Comparison of ENCODE assay signal across 14 cellular contexts in genomic region chr17:61450641-61451537, GRCh38. TPM values are rescaled to one million over a fixed set of nuclear protein-coding genes. Genes with fewer than 3 reads are reported as not detected.
DNase-seq lines count a peak whose midpoint lies in the region; ATAC-seq and TF ChIP-seq lines count a peak whose summit lies in the region.
"Had no signal": no experiment of that assay in that cellular context is flagged by ENCODE, and none has a peak within 500 bp of the region (broad histone marks: within the 10 kb centered on the region; RNA-seq: fewer than 3 reads in every experiment).

No MANE protein-coding gene starts in this region.

- H3K4me1 ChIP-seq in fibroblast of lung (ENCODE audit: control insufficient read depth, extremely low read depth, insufficient read depth, low read length) (peaks cover 11% of the 10 kb centered on the region), osteoblast (ENCODE audit: insufficient read depth, low read length) (no peaks in the 10 kb centered on the region)

- intact Hi-C loops in lower leg skin (cut with DNase I; ENCODE audit: low total_unique reads), result no loop called here

- DNase-seq in GM12864 (ENCODE audit: low read depth) (no peak), HuH-7 (ENCODE audit: low spot score) (peak; percentile 59), fibroblast of lung (ENCODE audit: low read depth in 2 of 2) (no peak), osteoblast (ENCODE audit: insufficient read length, low spot score, missing footprints) (peak; percentile 86), DMS153 treated with DMSO at 0.1 percent for 48 hours (lab: John Stamatoyannopoulos, UW; ENCODE audit: unreplicated experiment) (no peak), GOT3 (lab: John Stamatoyannopoulos, UW) (no peak), lower leg skin (ENCODE audit: low spot score in 2 of 2) (no peak)
- DNase-seq: body of pancreas, midbrain, NCI-H1417 treated with DMSO at 0.1 percent for 48 hours, NCI-H526 treated with DMSO at 0.1 percent for 48 hours had no signal

- peaks cover 5% of the 10 kb centered on the region for H3K36me3 ChIP-seq in fibroblast of lung (ENCODE audit: control insufficient read depth, insufficient read depth, low read length)
- no peaks in the 10 kb centered on the region for H3K36me3 ChIP-seq in osteoblast (ENCODE audit: insufficient read depth, low read length)

- peak overlapping the region; percentile 83 for H3K9ac ChIP-seq in fibroblast of lung (ENCODE audit: insufficient read depth, low read length)

- no peak overlapping the region for H3K4me3 ChIP-seq in GM12864 (ENCODE audit: low read depth, low read length)
- peak overlapping the region in 1 of 4 experiments; percentile 91 for H3K4me3 ChIP-seq in fibroblast of lung (replicated peaks in 1 of 4; ENCODE audit: control extremely low read depth in 1 of 4, insufficient read depth in 1 of 4, low read depth in 3 of 4, low read length in 4 of 4)
- no peak overlapping the region for H3K4me3 ChIP-seq in osteoblast (ENCODE audit: insufficient read depth, low read length)
- no peak overlapping the region for H3K4me3 ChIP-seq in lower leg skin (ENCODE audit: low read depth, poor library complexity, severe bottlenecking)
- H3K4me3 ChIP-seq: body of pancreas had no signal

- H3K79me2 ChIP-seq in fibroblast of lung (ENCODE audit: control insufficient read depth, insufficient read depth, low read length) (peaks cover 40% of the 10 kb centered on the region), osteoblast (ENCODE audit: insufficient read depth, low read length) (no peaks in the 10 kb centered on the region)

- peak overlapping the region; percentile 93 for H3K27ac ChIP-seq in fibroblast of lung (ENCODE audit: insufficient read depth, low read length)
- H3K27ac ChIP-seq in osteoblast (ENCODE audit: low read depth, low read length), result no peak overlapping the region
- H3K27ac ChIP-seq: body of pancreas had no signal

- ATAC-seq in GM19328 (IDR thresholded peaks at IDR 0.05; ENCODE audit: unreplicated experiment), result no peak

- no peaks in the 10 kb centered on the region for H4K20me1 ChIP-seq in fibroblast of lung (ENCODE audit: control insufficient read depth, extremely low read depth, insufficient read depth, low read length)
- no peaks in the 10 kb centered on the region for H4K20me1 ChIP-seq in osteoblast (ENCODE audit: insufficient read depth, low read length)

- peak overlapping the region; percentile 61 for H3K4me2 ChIP-seq in fibroblast of lung (ENCODE audit: extremely low read depth, insufficient read depth, low read length)
- H3K4me2 ChIP-seq in osteoblast (ENCODE audit: insufficient read depth, low read length), result no peak overlapping the region

- H3K9me3 ChIP-seq in fibroblast of lung (ENCODE audit: control insufficient read depth, insufficient read depth, low read depth, low read length) (no peaks in the 10 kb centered on the region), osteoblast (ENCODE audit: low read depth, low read length) (no peaks in the 10 kb centered on the region)
- H3K9me3 ChIP-seq: body of pancreas had no signal

- WGBS in lower leg skin, 2 donors, result 80 to 85% methylated on average over 19 of the region's 19 CpGs

- TF ChIP-seq CTCF in GM12864 (IDR thresholded peaks at IDR 0.05; ENCODE audit: low read depth, low read length, missing control alignments) (peak; percentile 10), fibroblast of lung (conservative IDR thresholded peaks at IDR 0.05 in 1 of 2, IDR thresholded peaks at IDR 0.05 in 1 of 2; ENCODE audit: low read depth in 1 of 2, low read length in 2 of 2) (no peak), osteoblast (IDR thresholded peaks at IDR 0.05; ENCODE audit: extremely low read depth, low read depth, low read length) (no peak), lower leg skin (IDR thresholded peaks at IDR 0.05) (no peak)

- H2AFZ ChIP-seq in fibroblast of lung (ENCODE audit: low read length) (peak overlapping the region; percentile 57), osteoblast (ENCODE audit: low read length) (no peak overlapping the region)

- H3K27me3 ChIP-seq in fibroblast of lung (ENCODE audit: control insufficient read depth, insufficient read depth, low read length) (no peaks in the 10 kb centered on the region), osteoblast (ENCODE audit: insufficient read depth, low read length) (peaks cover 54% of the 10 kb centered on the region)

- no peak for TF ChIP-seq POLR2A in lower leg skin (IDR thresholded peaks at IDR 0.05)

RNA-seq across cellular contexts. Expression of gene TBX4, which starts 1.3 kb away (rescaled TPM):
- total RNA-seq in fibroblast of lung (35.2 and 44.1 TPM in 2 replicates), osteoblast (0.59 TPM in 1 of 2 replicates, not detected in the other), lower leg skin (under 1 TPM in 1 of 4 donors, not detected in 3; 0.53 TPM)
- 84.3 and 93.9 TPM in 2 replicates for polyA plus RNA-seq in fibroblast of lung
- polyA plus RNA-seq in fibroblast of lung (2012), result 55.1 and 85.4 TPM in 2 replicates
- 133 and 151 TPM in 2 replicates for polyA minus RNA-seq in fibroblast of lung (ENCODE audit: low replicate concordance)
- total RNA-seq: body of pancreas, HT1080, temporal lobe had no signal

RNA-seq across cellular contexts. Expression of gene TBX2, which starts 51.2 kb away (rescaled TPM):
- 98.1 and 148 TPM in 2 replicates for total RNA-seq in fibroblast of lung
- 40.5 and 64.9 TPM in 2 replicates for polyA plus RNA-seq in fibroblast of lung
- polyA plus RNA-seq in fibroblast of lung (2012), result 86.7 and 151 TPM in 2 replicates
- polyA minus RNA-seq in fibroblast of lung (ENCODE audit: low replicate concordance), result 102 and 172 TPM in 2 replicates
- total RNA-seq in osteoblast, result 10.3 and 11.6 TPM in 2 replicates
- 1 to 10 TPM in 3 of 4 donors, under 1 TPM in 1; 0.25 to 9.1 (median 5.7) TPM for total RNA-seq in lower leg skin

Comparison
In these comparisons a context has a peak if more than half of its experiments do, and no peak if none do; other contexts are left out.
1. DNase-seq: peak in HuH-7 (single experiment) and osteoblast (single experiment); none in GM12864 (single experiment), fibroblast of lung (0 of 2), DMS153 treated with DMSO at 0.1 percent for 48 hours (single experiment), GOT3 (single experiment) and lower leg skin (0 of 2).
2. RNA of gene TBX4, which starts 1.3 kb away (total RNA-seq): 35.2 to 44.1 TPM in fibroblast of lung; 0.53 TPM in lower leg skin and 0.59 TPM in osteoblast; every median in the first group is over 10 times any median in the second.